Comparison of ENCODE assay signal across 9 cellular contexts in the genomic region with DNA sequence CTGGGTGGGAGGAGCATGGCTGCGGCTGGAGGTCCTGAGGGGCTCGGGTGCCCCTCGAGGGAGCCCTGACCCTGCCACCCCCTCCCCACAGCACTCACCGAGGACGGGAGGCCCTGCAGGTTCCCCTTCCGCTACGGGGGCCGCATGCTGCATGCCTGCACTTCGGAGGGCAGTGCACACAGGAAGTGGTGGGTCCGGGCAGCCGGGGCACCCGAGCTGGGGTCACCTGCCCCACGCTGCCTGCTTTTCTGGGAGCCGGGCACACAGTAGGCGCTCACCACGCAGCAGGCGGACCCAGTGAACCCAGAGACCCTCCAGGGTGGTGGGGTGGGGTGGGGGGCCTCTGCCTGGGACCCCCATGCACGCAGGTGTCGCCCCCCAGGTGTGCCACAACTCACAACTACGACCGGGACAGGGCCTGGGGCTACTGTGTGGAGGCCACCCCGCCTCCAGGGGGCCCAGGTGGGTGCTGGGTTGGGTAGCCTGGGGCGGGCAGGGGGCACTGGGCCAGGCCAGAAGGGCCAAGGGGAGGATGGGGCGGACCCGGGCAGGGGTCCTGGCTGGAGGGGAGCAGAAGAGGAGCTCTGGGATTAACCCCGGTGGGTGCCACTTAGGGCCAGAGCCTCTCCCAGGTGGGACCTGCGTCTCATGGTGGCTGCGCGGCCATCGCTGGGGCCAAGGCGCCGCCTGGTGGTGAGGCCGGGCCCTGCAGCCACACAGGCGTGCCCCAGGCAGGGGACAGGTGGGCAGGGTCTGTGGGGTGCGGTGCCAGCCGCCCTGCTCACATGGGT. TPM values are rescaled to one million over a fixed set of nuclear protein-coding genes. Genes with fewer than 3 reads are reported as not detected.
DNase-seq lines count a peak whose midpoint lies in the region; ATAC-seq, FAIRE-seq and TF ChIP-seq lines count a peak whose summit lies in the region.
"Had no signal": no experiment of that assay in that cellular context is flagged by ENCODE, and none has a peak within 500 bp of the region (broad histone marks: within the 10 kb centered on the region; RNA-seq: fewer than 3 reads in every experiment).

No MANE protein-coding gene starts in this region.

- POLR2A ChIA-PET in HEK293T (lab: Yijun Ruan, JAX), result no interaction called here

- TF ChIP-seq CTCF in DOHH2 (IDR thresholded peaks at IDR 0.05; ENCODE audit: low read depth, low read length, poor library complexity, severe bottlenecking), result peak; percentile 95

- H3K9me2 ChIP-seq in DOHH2 (replicated peaks; ENCODE audit: control insufficient read depth, low read length), result no peaks in the 10 kb centered on the region

- CTCF ChIA-PET in HEK293T (lab: Yijun Ruan, JAX), result interaction anchor here (0.6 to 2.0 kb wide), 4 partner anchors 14 to 97 kb away, joined by 3 to 14 read pairs (median 5); no protein-coding TSS in a partner anchor

- H3K4me2 ChIP-seq in DOHH2 (ENCODE audit: low read length), result peak overlapping the region; percentile 6; the same call in 1 of the 2 replicates

- no peaks in the 10 kb centered on the region for H3K36me3 ChIP-seq in DOHH2 (ENCODE audit: control insufficient read depth, low read length)
- no peaks in the 10 kb centered on the region for H3K36me3 ChIP-seq in small intestine (ENCODE audit: control insufficient read depth in 2 of 2, insufficient read depth in 2 of 2, low read length in 2 of 2)

- no peak for FAIRE-seq in small intestine (lab: Jason Lieb, UNC)

- no peaks in the 10 kb centered on the region for H3K36me3 Mint-ChIP-seq in activated T-helper 17 cell treated with anti-CD3 and anti-CD28 coated beads, Interleukin-2, amount 50 U/mL, for 72 hours (ENCODE audit: low read depth)

- H3K27ac Mint-ChIP-seq in activated T-helper 17 cell treated with anti-CD3 and anti-CD28 coated beads, Interleukin-2, amount 50 U/mL, for 72 hours, result no peak overlapping the region

- H3K4me1 ChIP-seq in DOHH2 (ENCODE audit: control insufficient read depth, low read length) (no peaks in the 10 kb centered on the region), small intestine (ENCODE audit: control insufficient read depth in 2 of 2, insufficient read depth in 1 of 2, low read depth in 1 of 2, low read length in 1 of 2) (no peaks in the 10 kb centered on the region)

- H3K79me2 ChIP-seq in DOHH2 (ENCODE audit: control insufficient read depth, low read length), result no peaks in the 10 kb centered on the region

- no peaks in the 10 kb centered on the region for H3K27me3 Mint-ChIP-seq in activated T-helper 17 cell treated with anti-CD3 and anti-CD28 coated beads, Interleukin-2, amount 50 U/mL, for 72 hours

- H3K9me3 ChIP-seq in DOHH2 (ENCODE audit: control insufficient read depth, insufficient read depth, low read length) (no peaks in the 10 kb centered on the region), small intestine (ENCODE audit: control insufficient read depth, low read depth) (no peaks in the 10 kb centered on the region)

- H3K4me1 Mint-ChIP-seq in activated T-helper 17 cell treated with anti-CD3 and anti-CD28 coated beads, Interleukin-2, amount 50 U/mL, for 72 hours, result no peaks in the 10 kb centered on the region

- no peaks in the 10 kb centered on the region for H3K27me3 ChIP-seq in DOHH2 (ENCODE audit: control insufficient read depth, low read length)
- no peaks in the 10 kb centered on the region for H3K27me3 ChIP-seq in small intestine (ENCODE audit: control insufficient read depth in 2 of 2, insufficient read depth in 2 of 2, low read length in 2 of 2)

- no peak overlapping the region for H3K4me3 ChIP-seq in DOHH2 (ENCODE audit: low read length)
- H3K4me3 ChIP-seq in small intestine (ENCODE audit: low read depth in 1 of 2, low read length in 2 of 2), result no peak overlapping the region

- H3K9me3 Mint-ChIP-seq in activated T-helper 17 cell treated with anti-CD3 and anti-CD28 coated beads, Interleukin-2, amount 50 U/mL, for 72 hours, result no peaks in the 10 kb centered on the region

- no peaks in the 10 kb centered on the region for H3F3A ChIP-seq in DOHH2 (ENCODE audit: control insufficient read depth, insufficient read depth)

- peak; percentile 83 for ATAC-seq in activated T-helper 17 cell treated with anti-CD3 and anti-CD28 coated beads, Interleukin-2, amount 50 U/mL, for 72 hours (replicated peaks)
- no peak for ATAC-seq in HG03196 (IDR thresholded peaks at IDR 0.05; ENCODE audit: unreplicated experiment)

- H3K4me3 Mint-ChIP-seq in activated T-helper 17 cell treated with anti-CD3 and anti-CD28 coated beads, Interleukin-2, amount 50 U/mL, for 72 hours, result no peak overlapping the region

- H4K20me1 ChIP-seq in DOHH2 (ENCODE audit: control insufficient read depth, insufficient read depth, low read depth, low read length), result no peaks in the 10 kb centered on the region

- WGBS in small intestine, 3 donors, result 38 to 52% (median 43%) methylated on average over 26 to 36 of the region's 36 CpGs

- H3K27ac ChIP-seq in DOHH2 (ENCODE audit: low read depth, low read length), result no peak overlapping the region
- no peak overlapping the region for H3K27ac ChIP-seq in small intestine (ENCODE audit: low read depth in 1 of 2, low read length in 1 of 2)

- DNase-seq in HEK293T (ENCODE audit: extremely low spot score), result peak; percentile 91
- peak; percentile 63 for DNase-seq in glomerular visceral epithelial cell (ENCODE audit: extremely low spot score)
- peak; percentile 33 for DNase-seq in small intestine
- no peak for DNase-seq in DMS153 treated with DMSO at 0.1 percent for 48 hours (lab: John Stamatoyannopoulos, UW; ENCODE audit: unreplicated experiment)

TF ChIP-seq in HEK293T, 16 proteins besides CTCF, POLR2A, EP300 and RAD21:
- TF ChIP-seq FOXK2 (IDR thresholded peaks at IDR 0.05) (no peak), L3MBTL2 (conservative IDR thresholded peaks at IDR 0.05) (no peak), NFRKB (IDR thresholded peaks at IDR 0.05) (no peak), ARNT (IDR thresholded peaks at IDR 0.05) (no peak), TARDBP (IDR thresholded peaks at IDR 0.05) (no peak), BHLHE40 (IDR thresholded peaks at IDR 0.05; ENCODE audit: borderline replicate concordance) (no peak), SUZ12 (IDR thresholded peaks at IDR 0.05) (no peak), HDGF (IDR thresholded peaks at IDR 0.05; ENCODE audit: borderline replicate concordance) (no peak), FOXM1 (IDR thresholded peaks at IDR 0.05; ENCODE audit: borderline replicate concordance) (no peak), LEF1 (IDR thresholded peaks at IDR 0.05; ENCODE audit: borderline replicate concordance) (no peak)

TF ChIP-seq in PFSK-1, 5 proteins besides CTCF, POLR2A, EP300 and RAD21:
- TF ChIP-seq FOXP2 (optimal IDR thresholded peaks at IDR 0.05; ENCODE audit: borderline replicate concordance, extremely low read depth, extremely low read length, insufficient read depth), result peak; percentile 70
- no peak for TF ChIP-seq SIN3A (IDR thresholded peaks at IDR 0.05; ENCODE audit: borderline replicate concordance, insufficient read depth, low read length)
- no peak for TF ChIP-seq TAF1 (IDR thresholded peaks at IDR 0.05; ENCODE audit: borderline replicate concordance, insufficient read depth, low read length)
- TF ChIP-seq POLR2AphosphoS5 (IDR thresholded peaks at IDR 0.05; ENCODE audit: low read depth, low read length), result no peak
- TF ChIP-seq, protein P1, sequence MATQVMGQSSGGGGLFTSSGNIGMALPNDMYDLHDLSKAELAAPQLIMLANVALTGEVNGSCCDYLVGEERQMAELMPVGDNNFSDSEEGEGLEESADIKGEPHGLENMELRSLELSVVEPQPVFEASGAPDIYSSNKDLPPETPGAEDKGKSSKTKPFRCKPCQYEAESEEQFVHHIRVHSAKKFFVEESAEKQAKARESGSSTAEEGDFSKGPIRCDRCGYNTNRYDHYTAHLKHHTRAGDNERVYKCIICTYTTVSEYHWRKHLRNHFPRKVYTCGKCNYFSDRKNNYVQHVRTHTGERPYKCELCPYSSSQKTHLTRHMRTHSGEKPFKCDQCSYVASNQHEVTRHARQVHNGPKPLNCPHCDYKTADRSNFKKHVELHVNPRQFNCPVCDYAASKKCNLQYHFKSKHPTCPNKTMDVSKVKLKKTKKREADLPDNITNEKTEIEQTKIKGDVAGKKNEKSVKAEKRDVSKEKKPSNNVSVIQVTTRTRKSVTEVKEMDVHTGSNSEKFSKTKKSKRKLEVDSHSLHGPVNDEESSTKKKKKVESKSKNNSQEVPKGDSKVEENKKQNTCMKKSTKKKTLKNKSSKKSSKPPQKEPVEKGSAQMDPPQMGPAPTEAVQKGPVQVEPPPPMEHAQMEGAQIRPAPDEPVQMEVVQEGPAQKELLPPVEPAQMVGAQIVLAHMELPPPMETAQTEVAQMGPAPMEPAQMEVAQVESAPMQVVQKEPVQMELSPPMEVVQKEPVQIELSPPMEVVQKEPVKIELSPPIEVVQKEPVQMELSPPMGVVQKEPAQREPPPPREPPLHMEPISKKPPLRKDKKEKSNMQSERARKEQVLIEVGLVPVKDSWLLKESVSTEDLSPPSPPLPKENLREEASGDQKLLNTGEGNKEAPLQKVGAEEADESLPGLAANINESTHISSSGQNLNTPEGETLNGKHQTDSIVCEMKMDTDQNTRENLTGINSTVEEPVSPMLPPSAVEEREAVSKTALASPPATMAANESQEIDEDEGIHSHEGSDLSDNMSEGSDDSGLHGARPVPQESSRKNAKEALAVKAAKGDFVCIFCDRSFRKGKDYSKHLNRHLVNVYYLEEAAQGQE (IDR thresholded peaks at IDR 0.05; ENCODE audit: insufficient read depth in 1 of 2, low read depth in 2 of 2, low read length in 2 of 2), result no peak

RNA-seq across cellular contexts. Expression of a gene that starts 1.4 kb away (rescaled TPM):
- not detected for polyA plus RNA-seq in PFSK-1 (2012; ENCODE audit: insufficient read length, low read depth)
- not detected for total RNA-seq in activated T-helper 17 cell treated with anti-CD3 and anti-CD28 coated beads, Interleukin-2, amount 50 U/mL, for 72 hours
- under 1 TPM in 1 of 3 donors, not detected in 2; 0.21 TPM for polyA plus RNA-seq in small intestine
- total RNA-seq: activated CD8-positive, alpha-beta memory T cell treated with anti-CD3 and anti-CD28 coated beads for 36 hours had no signal

RNA-seq across cellular contexts. Expression of a gene that starts 20.0 kb away (rescaled TPM):
- polyA plus RNA-seq in PFSK-1 (2012; ENCODE audit: insufficient read length, low read depth), result 7.9 TPM
- not detected for total RNA-seq in activated T-helper 17 cell treated with anti-CD3 and anti-CD28 coated beads, Interleukin-2, amount 50 U/mL, for 72 hours
- polyA plus RNA-seq in small intestine, result under 1 TPM in 2 of 3 donors, not detected in 1; 0.28 to 0.81 TPM
- total RNA-seq: activated CD8-positive, alpha-beta memory T cell treated with anti-CD3 and anti-CD28 coated beads for 36 hours had no signal
